8 cellular contexts compared by ENCODE assay signal in the genomic region with DNA sequence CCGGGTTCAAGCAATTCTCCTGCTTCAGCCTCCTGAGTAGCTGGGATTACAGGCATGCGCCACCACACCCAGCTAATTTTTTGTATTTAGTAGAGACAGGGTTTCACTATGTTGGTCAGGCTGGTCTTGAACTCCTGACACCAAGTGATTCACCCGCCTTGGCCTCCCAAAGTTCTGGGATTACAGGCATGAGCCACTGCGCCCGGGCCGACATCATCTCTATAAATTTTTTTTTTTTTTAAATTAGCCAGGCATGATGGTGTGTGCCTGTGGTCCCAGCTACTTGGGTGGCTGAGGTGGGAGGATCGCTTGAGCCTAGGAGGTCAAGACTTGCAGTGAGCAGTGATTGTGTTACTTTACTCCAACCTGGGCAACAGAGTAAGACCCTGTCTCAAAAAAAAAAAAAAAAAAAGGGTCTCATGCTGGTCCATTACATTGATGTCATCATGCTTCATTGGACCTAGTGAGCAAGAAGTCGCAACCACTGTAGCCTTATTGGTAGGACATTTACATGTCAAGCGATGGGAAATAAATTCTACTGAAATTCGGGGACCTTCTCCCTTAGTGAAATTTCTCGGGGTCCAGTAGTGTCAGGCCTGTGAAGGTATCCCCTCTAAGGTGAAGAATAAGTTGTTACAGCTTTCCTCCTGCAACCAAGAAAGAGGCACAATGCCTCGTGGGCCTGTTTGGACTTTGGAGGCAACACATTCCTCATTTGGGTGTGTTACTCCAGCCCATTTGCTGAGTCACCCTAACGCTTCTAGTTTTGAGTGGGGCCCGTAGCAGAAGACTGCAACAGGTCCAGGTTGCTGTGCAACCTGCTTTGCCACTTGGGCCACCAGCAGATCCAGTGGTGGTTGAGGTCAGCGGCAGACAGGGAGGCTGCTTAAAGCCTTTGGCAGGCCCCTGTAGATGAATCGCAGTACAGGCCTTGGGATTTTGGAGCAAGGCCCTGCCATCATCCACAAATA. TPM values are rescaled to one million over a fixed set of nuclear protein-coding genes. Genes with fewer than 3 reads are reported as not detected.
A peak's percentile ranks its signal among the peaks of the same experiment; 100 is the strongest.
DNase-seq lines count a peak whose midpoint lies in the region; ATAC-seq and TF ChIP-seq lines count a peak whose summit lies in the region.
"Not testable (repeated sequence)": the region's sequence is repeated elsewhere in the genome, so short reads cannot be mapped to it uniquely, and the experiment has no call there.

No MANE protein-coding gene starts in this region.

- H3K4me1 Mint-ChIP-seq in MCF 10A (ENCODE audit: insufficient read depth, unreplicated experiment): peaks cover 34% of the 10 kb centered on the region

- peak overlapping the region; percentile 96 for H3K27ac Mint-ChIP-seq in MCF 10A (ENCODE audit: low read depth, unreplicated experiment)

- H2BK120ac ChIP-seq in trophoblast cell (ENCODE audit: insufficient read depth, low read length, poor library complexity): not testable (repeated sequence)

- not testable (repeated sequence) for H4K91ac ChIP-seq in trophoblast cell (ENCODE audit: low read depth, low read length)

- H3K9ac ChIP-seq in trophoblast cell (ENCODE audit: low read length): not testable (repeated sequence)

- H4K12ac ChIP-seq in trophoblast cell (ENCODE audit: low read depth, low read length): not testable (repeated sequence)

- not testable (repeated sequence) for H3K9me3 Mint-ChIP-seq in MCF 10A (ENCODE audit: unreplicated experiment)

- not testable (repeated sequence) for H2BK5ac ChIP-seq in trophoblast cell (ENCODE audit: low read depth, low read length, poor library complexity)

- whole genome bisulfite sequencing in esophagus squamous epithelium, 2 donors: 66 to 81% methylated on average over 11 to 15 of the region's 16 CpGs
- WGBS in trophoblast cell (ENCODE audit: extremely low coverage, insufficient coverage, insufficient read length): no CpG with 5 or more reads among the region's 16 CpGs

- peaks cover 55% of the 10 kb centered on the region for H3K79me2 ChIP-seq in trophoblast cell (ENCODE audit: control insufficient read depth, insufficient read depth, low read length, poor library complexity)

- not testable (repeated sequence) for H3K14ac ChIP-seq in trophoblast cell (ENCODE audit: low read length)

- H3K79me1 ChIP-seq in trophoblast cell (ENCODE audit: low read length): peaks cover 14% of the 10 kb centered on the region

- H3K4me3 ChIP-seq in esophagus squamous epithelium: peak overlapping the region in 1 of 4 donors; percentile 21
- H3K4me3 ChIP-seq in trophoblast cell (ENCODE audit: low read depth, low read length): not testable (repeated sequence)

- H3K4me1 ChIP-seq in esophagus squamous epithelium (peaks cover 66 to 100% (median 72%) of the 10 kb centered on the region in 3 donors), trophoblast cell (ENCODE audit: control insufficient read depth in 1 of 2, insufficient read depth in 2 of 2, low read length in 2 of 2) (peaks cover 53 to 74% of the 10 kb centered on the region in 2 experiments)

- POLR2A ChIA-PET in MCF 10A (lab: Yijun Ruan, JAX): interaction anchor here (0.6 to 1.7 kb wide), 11 partner anchors 10 to 262 kb away, joined by 3 to 7 read pairs (median 4); no protein-coding TSS in a partner anchor

- H3K36me3 Mint-ChIP-seq in MCF 10A (ENCODE audit: insufficient read depth, unreplicated experiment): not testable (repeated sequence)

- H3K4me3 Mint-ChIP-seq in MCF 10A (ENCODE audit: unreplicated experiment): peak overlapping the region; percentile 38

- intact Hi-C loops in MCF 10A (cut with micrococcal nuclease): loop anchor here (10.0 kb wide), 1 partner anchor 55 kb away; no protein-coding TSS in a partner anchor
- intact Hi-C loops in esophagus squamous epithelium (cut with DNase I): loop anchor here (10.0 kb wide), 1 partner anchor 75 kb away; no protein-coding TSS in a partner anchor
- intact Hi-C loops in left colon (cut with DNase I, micrococcal nuclease): not testable (repeated sequence)

- peaks cover 0 to 14% (median 0%) of the 10 kb centered on the region in 3 donors for H3K36me3 ChIP-seq in esophagus squamous epithelium
- H3K36me3 ChIP-seq in trophoblast cell (ENCODE audit: control insufficient read depth in 1 of 2, insufficient read depth in 2 of 2, low read length in 2 of 2): peaks cover 41 to 55% of the 10 kb centered on the region in 2 experiments

- not testable (repeated sequence) for H3K23ac ChIP-seq in trophoblast cell (ENCODE audit: low read length)

- peak; percentile 51 for DNase-seq in DMS53 (lab: John Stamatoyannopoulos, UW)
- DNase-seq in HuH-7 (ENCODE audit: low spot score): peak; percentile 60
- peak; percentile 78 for DNase-seq in RPMI7951 (ENCODE audit: low read depth)
- DNase-seq in MCF 10A (ENCODE audit: unreplicated experiment): peak; percentile 81
- not testable (repeated sequence) for DNase-seq in esophagus squamous epithelium (lab: John Stamatoyannopoulos, UW)
- DNase-seq in left colon: peak; percentile 43 to 82
- peak; percentile 87 to 89 for DNase-seq in trophoblast cell
- peak; percentile 70 for DNase-seq in ureter (ENCODE audit: low spot score)

- not testable (repeated sequence) for H2BK12ac ChIP-seq in trophoblast cell (ENCODE audit: low read length)

- not testable (repeated sequence) for H3K9me3 ChIP-seq in esophagus squamous epithelium; trophoblast cell (ENCODE audit: insufficient read depth, low read depth, low read length)

- H4K8ac ChIP-seq in trophoblast cell (ENCODE audit: low read depth, low read length): not testable (repeated sequence)

- not testable (repeated sequence) for TF ChIP-seq CTCF in MCF 10A (IDR thresholded peaks at IDR 0.05; ENCODE audit: unreplicated experiment); esophagus squamous epithelium (IDR thresholded peaks at IDR 0.05)

- not testable (repeated sequence) for H2AK5ac ChIP-seq in trophoblast cell (ENCODE audit: low read length)

- not testable (repeated sequence) for BruUV-seq in MCF 10A (replicated peaks; lab: Mats Ljungman, UMichigan)

- H3K4me2 ChIP-seq in trophoblast cell (ENCODE audit: low read length): not testable (repeated sequence)

- H3K27me3 ChIP-seq in esophagus squamous epithelium; trophoblast cell (ENCODE audit: insufficient read depth, low read length): not testable (repeated sequence)

- CTCF ChIA-PET in MCF 10A (lab: Yijun Ruan, JAX): not testable (repeated sequence)

- not testable (repeated sequence) for H3K18ac ChIP-seq in trophoblast cell (ENCODE audit: low read length)

- peak; percentile 81 for ATAC-seq in left colon

- H3K27me3 Mint-ChIP-seq in MCF 10A (ENCODE audit: insufficient read depth, unreplicated experiment): not testable (repeated sequence)

- H3K4ac ChIP-seq in trophoblast cell (ENCODE audit: low read depth, low read length): peak overlapping the region; percentile 93

- H3K27ac ChIP-seq in esophagus squamous epithelium (peak overlapping the region; percentile 72 to 86 (median 82)), trophoblast cell (ENCODE audit: low read depth, low read length) (peak overlapping the region; percentile 53)

- not testable (repeated sequence) for TF ChIP-seq POLR2A in esophagus squamous epithelium (IDR thresholded peaks at IDR 0.05)

- not testable (repeated sequence) for H2AFZ ChIP-seq in trophoblast cell (ENCODE audit: insufficient read depth, low read length, poor library complexity)

RNA-seq across cellular contexts. Expression of a gene that starts 7.2 kb away (rescaled TPM):
- 7.6 and 10.3 TPM in 2 replicates for total RNA-seq in RPMI7951 (2014; rRNA removed; shearing (Covaris generic))
- total RNA-seq in MCF 10A (2022) (8.2 and 16.2 TPM in 2 replicates), esophagus squamous epithelium (10 to 100 TPM; 15.2 to 35.5 (median 25.2) TPM), left colon (10 to 100 TPM; 30.3 to 56.4 TPM), ureter (15.1 TPM)
- 85.2 and 90.2 TPM in 2 replicates for polyA plus RNA-seq in trophoblast cell (2013)
